21 cellular contexts compared by ENCODE assay signal in genomic region chr3:180123928-180124327, GRCh38.
A peak's percentile ranks its signal among the peaks of the same experiment; 100 is the strongest.
DNase-seq lines count a peak whose midpoint lies in the region; ATAC-seq, FAIRE-seq and TF ChIP-seq lines count a peak whose summit lies in the region.
"Had no signal": no experiment of that assay in that cellular context is flagged by ENCODE, and none has a peak within 500 bp of the region (broad histone marks: within the 10 kb centered on the region; RNA-seq: fewer than 3 reads in every experiment).

No MANE protein-coding gene starts in this region.

- H3K4me2 ChIP-seq in HepG2 (ENCODE audit: low read depth, low read length): no peak overlapping the region
- H3K4me2 ChIP-seq: A549; BLaER1 treated with 17β-estradiol and CSF1 and Interleukin-3, amounts not matched to agents 10 nM and 100 nM had no signal

- H3K79me2 ChIP-seq in HepG2 (ENCODE audit: insufficient read depth, low read length): no peaks in the 10 kb centered on the region

- no peak for FAIRE-seq in HepG2 (lab: Jason Lieb, UNC)
- FAIRE-seq: A549, D721Med, GM12878, GM12892, GM18507 had no signal

- in situ Hi-C loops in HepG2 (cut with HindIII; ENCODE audit: extremely low pct_ligation_motif_present, low pct_unique_long_range_greater_than_20kb): no loop called here

- TF ChIP-seq EP300 in HepG2 (IDR thresholded peaks at IDR 0.05; ENCODE audit: low read depth in 2 of 2, low read length in 2 of 2) (no peak), HepG2 (CRISPR knock-in tag; IDR thresholded peaks at IDR 0.05; ENCODE audit: borderline replicate concordance) (no peak)

- H4K20me1 ChIP-seq in HepG2 (ENCODE audit: insufficient read depth, low read length): no peaks in the 10 kb centered on the region
- H4K20me1 ChIP-seq: BLaER1 treated with 17β-estradiol and CSF1 and Interleukin-3, amounts not matched to agents 10 nM and 100 nM had no signal

- H3K9me3 ChIP-seq in HepG2 (ENCODE audit: low read length): no peaks in the 10 kb centered on the region
- peaks cover 0 to 3% (median 0%) of the 10 kb centered on the region in 4 donors for H3K9me3 ChIP-seq in right lobe of liver
- H3K9me3 ChIP-seq: A549 had no signal

- no peak overlapping the region for H3K4me3 ChIP-seq in HepG2 (replicated peaks in 1 of 3; ENCODE audit: insufficient read depth in 1 of 3, low read depth in 2 of 3, low read length in 3 of 3)
- no peak overlapping the region for H3K4me3 ChIP-seq in right lobe of liver
- H3K4me3 ChIP-seq: A549; BLaER1 treated with 17β-estradiol and CSF1 and Interleukin-3, amounts not matched to agents 10 nM and 100 nM; GM12878 had no signal

- H3K4me1 ChIP-seq in HepG2 (ENCODE audit: insufficient read depth, low read length) (no peaks in the 10 kb centered on the region), right lobe of liver (no peaks in the 10 kb centered on the region)
- H3K4me1 ChIP-seq: A549; BLaER1 treated with 17β-estradiol and CSF1 and Interleukin-3, amounts not matched to agents 10 nM and 100 nM; Caco-2 had no signal

- POLR2A ChIA-PET in HepG2 (lab: Yijun Ruan, JAX): no interaction called here

- TF ChIP-seq CTCF in HepG2 (CRISPR knock-in tag; IDR thresholded peaks at IDR 0.05): no peak
- TF ChIP-seq CTCF in right lobe of liver (IDR thresholded peaks at IDR 0.05): no peak

- CTCF ChIA-PET in HepG2 (lab: Yijun Ruan, JAX; ENCODE audit: low intra/inter-chr PET ratio, low total read pairs): no interaction called here

- no peak overlapping the region for H2AFZ ChIP-seq in HepG2 (ENCODE audit: low read length)

- DNase-seq in NCI-H1105 treated with DMSO at 0.1 percent for 48 hours (lab: John Stamatoyannopoulos, UW) (peak; percentile 15), NCI-H1105 (lab: John Stamatoyannopoulos, UW) (no peak), HepG2 (ENCODE audit: low spot score) (no peak), right lobe of liver (no peak), NCI-H226 (no peak)
- DNase-seq: AML-193; Caco-2; Calu3; CD4-positive, alpha-beta T cell; CD8-positive, alpha-beta T cell; DND-41; EL; GDM1 had no signal

- TF ChIP-seq POLR2A in HepG2 (IDR thresholded peaks at IDR 0.05; ENCODE audit: insufficient read depth in 1 of 2, low read depth in 2 of 2, low read length in 2 of 2) (no peak), right lobe of liver (IDR thresholded peaks at IDR 0.05) (no peak)

- no peaks in the 10 kb centered on the region for H3K36me3 ChIP-seq in HepG2 (replicated peaks in 1 of 2; ENCODE audit: control insufficient read depth in 1 of 2, insufficient read depth in 2 of 2, low read length in 2 of 2)
- H3K36me3 ChIP-seq in right lobe of liver: no peaks in the 10 kb centered on the region
- H3K36me3 ChIP-seq: BLaER1 treated with 17β-estradiol and CSF1 and Interleukin-3, amounts not matched to agents 10 nM and 100 nM had no signal

- BruUV-seq in HepG2 (replicated peaks; lab: Mats Ljungman, UMichigan): no TSS peak

- no peak overlapping the region for H3K27ac ChIP-seq in HepG2 (ENCODE audit: extremely low read length, insufficient read depth, low read length)
- no peak overlapping the region for H3K27ac ChIP-seq in right lobe of liver
- H3K27ac ChIP-seq: 22Rv1; A549; BLaER1 treated with 17β-estradiol and CSF1 and Interleukin-3, amounts not matched to agents 10 nM and 100 nM; C4-2B had no signal

- intact Hi-C loops in HepG2 (cut with micrococcal nuclease; ENCODE audit: unreplicated experiment): no loop called here
- intact Hi-C loops in right lobe of liver (cut with DNase I): no loop called here

- no peak overlapping the region for H3K9ac ChIP-seq in HepG2 (ENCODE audit: insufficient read depth, low read depth, low read length)
- H3K9ac ChIP-seq: BLaER1 treated with 17β-estradiol and CSF1 and Interleukin-3, amounts not matched to agents 10 nM and 100 nM had no signal

- TF ChIP-seq RAD21 in HepG2 (CRISPR knock-in tag; IDR thresholded peaks at IDR 0.05): no peak

- H3K27me3 ChIP-seq in HepG2 (ENCODE audit: control insufficient read depth in 1 of 2, insufficient read depth in 2 of 2, low read length in 2 of 2) (no peaks in the 10 kb centered on the region), right lobe of liver (no peaks in the 10 kb centered on the region)
- H3K27me3 ChIP-seq: BLaER1 treated with 17β-estradiol and CSF1 and Interleukin-3, amounts not matched to agents 10 nM and 100 nM had no signal

- no peak for ATAC-seq in HepG2
- no peak for ATAC-seq in right lobe of liver
- ATAC-seq: A549; CD8-positive, alpha-beta T cell; GM12878 had no signal

TF ChIP-seq in HepG2, 621 proteins besides CTCF, POLR2A, EP300 and RAD21:
- TF ChIP-seq ZNF317 (CRISPR knock-in tag; IDR thresholded peaks at IDR 0.05) (peak; percentile 92), ZSCAN30 (CRISPR knock-in tag; IDR thresholded peaks at IDR 0.05) (no peak), ZNF329 (CRISPR knock-in tag; IDR thresholded peaks at IDR 0.05; ENCODE audit: low read depth) (no peak)
- TF ChIP-seq, protein P1, sequence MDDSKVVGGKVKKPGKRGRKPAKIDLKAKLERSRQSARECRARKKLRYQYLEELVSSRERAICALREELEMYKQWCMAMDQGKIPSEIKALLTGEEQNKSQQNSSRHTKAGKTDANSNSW (CRISPR knock-in tag; IDR thresholded peaks at IDR 0.05; ENCODE audit: borderline replicate concordance): no peak
TF ChIP-seq in HepG2: peak in this region for 1.
